ENCODE assay signal across 13 cellular contexts in genomic region chr3:14429689-14430452, GRCh38. TPM values are rescaled to one million over a fixed set of nuclear protein-coding genes. Genes with fewer than 3 reads are reported as not detected.
DNase-seq lines count a peak whose midpoint lies in the region; ATAC-seq and TF ChIP-seq lines count a peak whose summit lies in the region.
"Had no signal": no experiment of that assay in that cellular context is flagged by ENCODE, and none has a peak within 500 bp of the region (broad histone marks: within the 10 kb centered on the region; RNA-seq: fewer than 3 reads in every experiment).

No MANE protein-coding gene starts in this region.

- intact Hi-C loops in CD8-positive, alpha-beta T cell (cut with DNase I, micrococcal nuclease) = loop anchor here (5.0 to 10.0 kb wide), 4 partner anchors 517 to 1015 kb away; partner anchors contain the start of genes HDAC11 (in 1 of the 2), MRPS25 (in 1 of the 2) and NR2C2 (in 1 of the 2)
- intact Hi-C loops in adrenal gland (cut with DNase I) = no loop called here

- H3K27me3 ChIP-seq in CD8-positive, alpha-beta T cell (ENCODE audit: insufficient read depth, low read length) = no peaks in the 10 kb centered on the region
- H3K27me3 ChIP-seq in Karpas-422 (ENCODE audit: low read length) (no peaks in the 10 kb centered on the region), adrenal gland (no peaks in the 10 kb centered on the region), osteoblast (ENCODE audit: insufficient read depth, low read length) (no peaks in the 10 kb centered on the region)
- H3K27me3 ChIP-seq: suprapubic skin had no signal

- H2AFZ ChIP-seq in Karpas-422 (ENCODE audit: low read length) (no peak overlapping the region), osteoblast (ENCODE audit: low read length) (no peak overlapping the region)
- H2AFZ ChIP-seq: GM23248 had no signal

- no peak for TF ChIP-seq POLR2A in adrenal gland (IDR thresholded peaks at IDR 0.05)

- H3K27ac Mint-ChIP-seq in CD8-positive, alpha-beta T cell = peak overlapping the region; percentile 99
- H3K27ac Mint-ChIP-seq: mesothelial cell of epicardium had no signal

- no peak for ATAC-seq in CD8-positive, alpha-beta T cell
- ATAC-seq in GM21825 (IDR thresholded peaks at IDR 0.05; ENCODE audit: unreplicated experiment) = no peak

- H3K4me2 ChIP-seq in Karpas-422 (ENCODE audit: low read depth, low read length, poor library complexity, severe bottlenecking) (peak overlapping the region; percentile 79), osteoblast (ENCODE audit: insufficient read depth, low read length) (no peak overlapping the region)

- POLR2A ChIA-PET in CD8-positive, alpha-beta T cell (lab: Charles Lee) = interaction anchor here (1.2 to 6.7 kb wide), 2 partner anchors 13 to 26 kb away, joined by 5 to 81 read pairs; partner anchors contain the start of gene SLC6A6

- H3K9ac ChIP-seq in Karpas-422 (ENCODE audit: low read length) = peak overlapping the region; percentile 71
- H3K9ac ChIP-seq: GM23248 had no signal

- no peaks in the 10 kb centered on the region for H3K27me3 Mint-ChIP-seq in CD8-positive, alpha-beta T cell (ENCODE audit: low read depth)

- peaks cover 73% of the 10 kb centered on the region for H3K79me2 ChIP-seq in Karpas-422 (ENCODE audit: low read length)
- peaks cover 44% of the 10 kb centered on the region for H3K79me2 ChIP-seq in osteoblast (ENCODE audit: insufficient read depth, low read length)

- H3K4me3 ChIP-seq in CD8-positive, alpha-beta T cell (ENCODE audit: low read depth, low read length) = no peak overlapping the region
- H3K4me3 ChIP-seq in Karpas-422 (ENCODE audit: low read length) = peak overlapping the region; percentile 62; the same call in 1 of the 2 replicates
- no peak overlapping the region for H3K4me3 ChIP-seq in adrenal gland
- H3K4me3 ChIP-seq in osteoblast (ENCODE audit: insufficient read depth, low read length) = no peak overlapping the region
- H3K4me3 ChIP-seq: GM23248, suprapubic skin had no signal

- H3K4me3 Mint-ChIP-seq in CD8-positive, alpha-beta T cell = no peak overlapping the region
- H3K4me3 Mint-ChIP-seq: mesothelial cell of epicardium had no signal

- H3K27ac ChIP-seq in CD8-positive, alpha-beta T cell (ENCODE audit: low read depth, low read length) = peak overlapping the region; percentile 66
- H3K27ac ChIP-seq in Karpas-422 (ENCODE audit: low read length) (peak overlapping the region; percentile 92), adrenal gland (peak overlapping the region in 3 of 5 donors; percentile 83 to 94 (median 85)), osteoblast (ENCODE audit: low read depth, low read length) (no peak overlapping the region)
- H3K27ac ChIP-seq: GM23248, suprapubic skin, VCaP had no signal

- H3K36me3 Mint-ChIP-seq in CD8-positive, alpha-beta T cell = no peaks in the 10 kb centered on the region
- H3K36me3 Mint-ChIP-seq: mesothelial cell of epicardium had no signal

- CTCF ChIA-PET in CD8-positive, alpha-beta T cell (lab: Charles Lee) = interaction anchor here (1.2 to 1.5 kb wide), 6 partner anchors 15 to 151 kb away, joined by 3 to 6 read pairs (median 4); partner anchors contain the start of gene SLC6A6

- H3K9me3 Mint-ChIP-seq in CD8-positive, alpha-beta T cell = no peaks in the 10 kb centered on the region
- H3K9me3 Mint-ChIP-seq: mesothelial cell of epicardium had no signal

- H4K20me1 ChIP-seq in Karpas-422 (ENCODE audit: insufficient read depth, low read depth, low read length) = 0 out of 2 replicates have a peak, but pooled peaks cover 7% of the 10 kb centered on the region
- H4K20me1 ChIP-seq in osteoblast (ENCODE audit: insufficient read depth, low read length) = peaks cover 50% of the 10 kb centered on the region

- TF ChIP-seq CTCF in CD8-positive, alpha-beta T cell (IDR thresholded peaks at IDR 0.05) = no peak
- TF ChIP-seq CTCF in adrenal gland (IDR thresholded peaks at IDR 0.05) (no peak), osteoblast (IDR thresholded peaks at IDR 0.05; ENCODE audit: extremely low read depth, low read depth, low read length) (no peak)

- H3K9me2 ChIP-seq in Karpas-422 (replicated peaks; ENCODE audit: insufficient read depth, low read length) = no peaks in the 10 kb centered on the region

- no peaks in the 10 kb centered on the region for H3K36me3 ChIP-seq in CD8-positive, alpha-beta T cell (ENCODE audit: insufficient read depth, low read length)
- no peaks in the 10 kb centered on the region for H3K36me3 ChIP-seq in Karpas-422 (ENCODE audit: insufficient read depth, low read length)
- no peaks in the 10 kb centered on the region for H3K36me3 ChIP-seq in adrenal gland (replicated peaks in 1 of 2)
- H3K36me3 ChIP-seq in osteoblast (ENCODE audit: insufficient read depth, low read length) = peaks cover 37% of the 10 kb centered on the region

- peaks cover 96% of the 10 kb centered on the region for H3K4me1 ChIP-seq in CD8-positive, alpha-beta T cell (ENCODE audit: insufficient read depth, low read length)
- H3K4me1 ChIP-seq in Karpas-422 (ENCODE audit: low read length) = peaks cover 89% of the 10 kb centered on the region
- peaks cover 55 to 76% of the 10 kb centered on the region in 2 donors for H3K4me1 ChIP-seq in adrenal gland (replicated peaks in 1 of 2)
- H3K4me1 ChIP-seq in osteoblast (ENCODE audit: insufficient read depth, low read length) = peaks cover 43% of the 10 kb centered on the region

- no peak for DNase-seq in CD8-positive, alpha-beta T cell
- DNase-seq in Karpas-422 = no peak
- no peak for DNase-seq in adrenal gland
- DNase-seq in osteoblast (ENCODE audit: insufficient read length, low spot score, missing footprints) = peak; percentile 66
- no peak for DNase-seq in NCI-H748 treated with DMSO at 0.1 percent for 48 hours (lab: John Stamatoyannopoulos, UW)
- no peak for DNase-seq in HT-29 (ENCODE audit: low spot score)
- DNase-seq: activated gamma-delta T cell, NCI-H446 treated with DMSO at 0.1 percent for 48 hours had no signal

- 91 to 93% (median 92%) methylated on average over 7 to 8 of the region's 8 CpGs for WGBS in adrenal gland, 4 donors

- no peaks in the 10 kb centered on the region for H3K9me3 ChIP-seq in CD8-positive, alpha-beta T cell (ENCODE audit: low read length)
- H3K9me3 ChIP-seq in Karpas-422 (ENCODE audit: low read length) (no peaks in the 10 kb centered on the region), adrenal gland (replicated peaks in 1 of 3) (no peaks in the 10 kb centered on the region), osteoblast (ENCODE audit: low read depth, low read length) (no peaks in the 10 kb centered on the region)
- H3K9me3 ChIP-seq: suprapubic skin had no signal

- peaks cover 96% of the 10 kb centered on the region for H3K4me1 Mint-ChIP-seq in CD8-positive, alpha-beta T cell (ENCODE audit: low read depth)

RNA-seq across cellular contexts. Expression of gene SLC6A6, which starts 27.5 kb away (rescaled TPM):
- total RNA-seq in CD8-positive, alpha-beta T cell = 10 to 100 TPM; 25.8 to 30.9 TPM
- total RNA-seq in Karpas-422 (2014; rRNA removed; shearing (Covaris generic); ENCODE audit: low replicate concordance) = 25.3 and 30.2 TPM in 2 replicates
- total RNA-seq in adrenal gland (100 to 1,000 TPM in 3 of 8 donors, 10 to 100 TPM in 5; 71.8 to 197 (median 90.6) TPM), osteoblast (76.6 and 86.5 TPM in 2 replicates)
- polyA plus RNA-seq in adrenal gland = 10 to 100 TPM; 10.6 to 80.8 (median 13.0) TPM
- 51.5 and 55.3 TPM in 2 replicates for total RNA-seq in HT-29 (2014; rRNA removed; shearing (Covaris generic))

Comparison
In these comparisons a context has a peak if more than half of its experiments do, and no peak if none do; other contexts are left out.
1. intact Hi-C loops: an anchor here in CD8-positive, alpha-beta T cell (5.0 to 10.0 kb wide); none called in adrenal gland.